ENCODE assay signal across 10 cellular contexts in genomic region chr14:42214981-42215491, GRCh38.
A peak's percentile ranks its signal among the peaks of the same experiment; 100 is the strongest.
DNase-seq lines count a peak whose midpoint lies in the region; ATAC-seq and TF ChIP-seq lines count a peak whose summit lies in the region.
"Had no signal": no experiment of that assay in that cellular context is flagged by ENCODE, and none has a peak within 500 bp of the region (broad histone marks: within the 10 kb centered on the region; RNA-seq: fewer than 3 reads in every experiment).

No MANE protein-coding gene starts in this region.

- intact Hi-C loops in Panc1 (cut with micrococcal nuclease; ENCODE audit: unreplicated experiment): no loop called here
- intact Hi-C loops in sciatic nerve (cut with DNase I): no loop called here
- intact Hi-C loops in Calu3 (cut with micrococcal nuclease; ENCODE audit: unreplicated experiment): no loop called here
- intact Hi-C loops in esophagus squamous epithelium (cut with DNase I): no loop called here

- no peaks in the 10 kb centered on the region for H3K27me3 Mint-ChIP-seq in Calu3 (ENCODE audit: unreplicated experiment)
- H3K27me3 Mint-ChIP-seq in activated T-cell treated with anti-CD3 and anti-CD28 coated beads, Interleukin-2, amount 50 U/mL, for 24 hours: no peaks in the 10 kb centered on the region

- TF ChIP-seq POLR2A in esophagus squamous epithelium (IDR thresholded peaks at IDR 0.05): no peak

- H3K79me2 ChIP-seq in fibroblast of lung (ENCODE audit: control insufficient read depth, insufficient read depth, low read length): no peaks in the 10 kb centered on the region

- no peaks in the 10 kb centered on the region for H3K4me1 Mint-ChIP-seq in Calu3 (ENCODE audit: low read depth, unreplicated experiment)
- no peaks in the 10 kb centered on the region for H3K4me1 Mint-ChIP-seq in activated T-cell treated with anti-CD3 and anti-CD28 coated beads, Interleukin-2, amount 50 U/mL, for 24 hours (ENCODE audit: low read depth)

- peak overlapping the region; percentile 14 for H2AFZ ChIP-seq in fibroblast of lung (ENCODE audit: low read length)

- no peak for TF ChIP-seq CTCF in Panc1 (IDR thresholded peaks at IDR 0.05)
- no peak for TF ChIP-seq CTCF in fibroblast of lung (conservative IDR thresholded peaks at IDR 0.05 in 1 of 2, IDR thresholded peaks at IDR 0.05 in 1 of 2; ENCODE audit: low read depth in 1 of 2, low read length in 2 of 2)
- TF ChIP-seq CTCF in Calu3 (IDR thresholded peaks at IDR 0.05; ENCODE audit: unreplicated experiment): no peak
- no peak for TF ChIP-seq CTCF in esophagus squamous epithelium (IDR thresholded peaks at IDR 0.05)

- no peaks in the 10 kb centered on the region for H3K4me1 ChIP-seq in Panc1 (ENCODE audit: control insufficient read depth, insufficient read depth, low read length)
- no peaks in the 10 kb centered on the region for H3K4me1 ChIP-seq in fibroblast of lung (ENCODE audit: control insufficient read depth, extremely low read depth, insufficient read depth, low read length)
- H3K4me1 ChIP-seq in esophagus squamous epithelium: peaks cover 0 to 3% (median 0%) of the 10 kb centered on the region in 3 donors

- ATAC-seq in Panc1: peak; percentile 98
- peak; percentile 87 for ATAC-seq in sciatic nerve

- peak; percentile 44 for DNase-seq in GM03348 (ENCODE audit: low spot score)
- peak; percentile 89 for DNase-seq in Panc1 (ENCODE audit: low read depth, low spot score)
- DNase-seq in fibroblast of lung (ENCODE audit: low read depth in 2 of 2): peak; percentile 83 to 85
- DNase-seq in sciatic nerve (ENCODE audit: low spot score): no peak
- no peak for DNase-seq in Calu3
- DNase-seq in NCI-H524 treated with DMSO at 0.1 percent for 48 hours (lab: John Stamatoyannopoulos, UW): no peak
- no peak for DNase-seq in activated T-cell treated with anti-CD3 and anti-CD28 coated beads, Interleukin-2, amount 50 U/mL, for 24 hours
- no peak for DNase-seq in esophagus squamous epithelium (lab: John Stamatoyannopoulos, UW)
- DNase-seq: activated CD8-positive, alpha-beta memory T cell treated with anti-CD3 and anti-CD28 coated beads, Interleukin-2, amount 50 U/mL, for 48 hours; Kasumi-1 had no signal

- H3K27ac ChIP-seq in Panc1 (ENCODE audit: low read length) (peak overlapping the region; percentile 35; the same call in 1 of the 2 replicates), fibroblast of lung (ENCODE audit: insufficient read depth, low read length) (peak overlapping the region; percentile 74), esophagus squamous epithelium (no peak overlapping the region)

- H3K9me3 Mint-ChIP-seq in Calu3 (ENCODE audit: low read depth, unreplicated experiment): no peaks in the 10 kb centered on the region
- no peaks in the 10 kb centered on the region for H3K9me3 Mint-ChIP-seq in activated T-cell treated with anti-CD3 and anti-CD28 coated beads, Interleukin-2, amount 50 U/mL, for 24 hours

- H3K9ac ChIP-seq in fibroblast of lung (ENCODE audit: insufficient read depth, low read length): no peak overlapping the region

- in situ Hi-C loops in Panc1 (cut with HindIII; ENCODE audit: low pct_unique_long_range_greater_than_20kb, low sequenced_read_pairs): no loop called here

- no peak overlapping the region for H3K4me3 Mint-ChIP-seq in Calu3 (ENCODE audit: low read depth, unreplicated experiment)
- H3K4me3 Mint-ChIP-seq in activated T-cell treated with anti-CD3 and anti-CD28 coated beads, Interleukin-2, amount 50 U/mL, for 24 hours: no peak overlapping the region

- POLR2A ChIA-PET in Panc1 (lab: Charles Lee): no interaction called here

- H3K36me3 ChIP-seq in Panc1 (ENCODE audit: control insufficient read depth, insufficient read depth, low read length) (no peaks in the 10 kb centered on the region), fibroblast of lung (ENCODE audit: control insufficient read depth, insufficient read depth, low read length) (no peaks in the 10 kb centered on the region), esophagus squamous epithelium (no peaks in the 10 kb centered on the region)

- no peak overlapping the region for H3K4me3 ChIP-seq in Panc1 (ENCODE audit: low read depth in 2 of 2, low read length in 2 of 2)
- H3K4me3 ChIP-seq in fibroblast of lung (replicated peaks in 1 of 4; ENCODE audit: control extremely low read depth in 1 of 4, insufficient read depth in 1 of 4, low read depth in 3 of 4, low read length in 4 of 4): no peak overlapping the region
- H3K4me3 ChIP-seq in esophagus squamous epithelium: no peak overlapping the region

- CTCF ChIA-PET in Panc1 (lab: Charles Lee): no interaction called here
- CTCF ChIA-PET in Calu3 (lab: Charles Lee): no interaction called here

- no peaks in the 10 kb centered on the region; the same call in 1 of the 2 replicates for H3K9me3 ChIP-seq in Panc1 (ENCODE audit: control insufficient read depth, insufficient read depth, low read depth, low read length)
- H3K9me3 ChIP-seq in fibroblast of lung (ENCODE audit: control insufficient read depth, insufficient read depth, low read depth, low read length): no peaks in the 10 kb centered on the region
- no peaks in the 10 kb centered on the region for H3K9me3 ChIP-seq in esophagus squamous epithelium

- no peaks in the 10 kb centered on the region for H4K20me1 ChIP-seq in fibroblast of lung (ENCODE audit: control insufficient read depth, extremely low read depth, insufficient read depth, low read length)

- H3K27ac Mint-ChIP-seq in Calu3 (ENCODE audit: unreplicated experiment): no peak overlapping the region
- no peak overlapping the region for H3K27ac Mint-ChIP-seq in activated T-cell treated with anti-CD3 and anti-CD28 coated beads, Interleukin-2, amount 50 U/mL, for 24 hours

- no TSS peak for BruUV-seq in Panc1 (replicated peaks; lab: Mats Ljungman, UMichigan)
- BruUV-seq in Calu3 (replicated peaks; lab: Mats Ljungman, UMichigan): no TSS peak

- H3K36me3 Mint-ChIP-seq in Calu3 (ENCODE audit: insufficient read depth, unreplicated experiment): no peaks in the 10 kb centered on the region
- no peaks in the 10 kb centered on the region for H3K36me3 Mint-ChIP-seq in activated T-cell treated with anti-CD3 and anti-CD28 coated beads, Interleukin-2, amount 50 U/mL, for 24 hours (ENCODE audit: low read depth)

- H3K27me3 ChIP-seq in Panc1 (ENCODE audit: control insufficient read depth, insufficient read depth, low read length) (no peaks in the 10 kb centered on the region), fibroblast of lung (ENCODE audit: control insufficient read depth, insufficient read depth, low read length) (no peaks in the 10 kb centered on the region), esophagus squamous epithelium (no peaks in the 10 kb centered on the region)

- peak overlapping the region; percentile 45 for H3K4me2 ChIP-seq in fibroblast of lung (ENCODE audit: extremely low read depth, insufficient read depth, low read length)

Comparison
In these comparisons a context has a peak if more than half of its experiments do, and no peak if none do; other contexts are left out.
1. DNase-seq: peak in GM03348 (single experiment), Panc1 (single experiment) and fibroblast of lung (2 of 2); none in sciatic nerve (single experiment), Calu3 (single experiment), NCI-H524 treated with DMSO at 0.1 percent for 48 hours (single experiment), activated T-cell treated with anti-CD3 and anti-CD28 coated beads, Interleukin-2, amount 50 U/mL, for 24 hours (single experiment) and esophagus squamous epithelium (single experiment).
2. H3K27ac ChIP-seq: peak in Panc1 (single experiment) and fibroblast of lung (single experiment); none in esophagus squamous epithelium (0 of 4).